Comparison of ENCODE assay signal across 8 cellular contexts in the genomic region with DNA sequence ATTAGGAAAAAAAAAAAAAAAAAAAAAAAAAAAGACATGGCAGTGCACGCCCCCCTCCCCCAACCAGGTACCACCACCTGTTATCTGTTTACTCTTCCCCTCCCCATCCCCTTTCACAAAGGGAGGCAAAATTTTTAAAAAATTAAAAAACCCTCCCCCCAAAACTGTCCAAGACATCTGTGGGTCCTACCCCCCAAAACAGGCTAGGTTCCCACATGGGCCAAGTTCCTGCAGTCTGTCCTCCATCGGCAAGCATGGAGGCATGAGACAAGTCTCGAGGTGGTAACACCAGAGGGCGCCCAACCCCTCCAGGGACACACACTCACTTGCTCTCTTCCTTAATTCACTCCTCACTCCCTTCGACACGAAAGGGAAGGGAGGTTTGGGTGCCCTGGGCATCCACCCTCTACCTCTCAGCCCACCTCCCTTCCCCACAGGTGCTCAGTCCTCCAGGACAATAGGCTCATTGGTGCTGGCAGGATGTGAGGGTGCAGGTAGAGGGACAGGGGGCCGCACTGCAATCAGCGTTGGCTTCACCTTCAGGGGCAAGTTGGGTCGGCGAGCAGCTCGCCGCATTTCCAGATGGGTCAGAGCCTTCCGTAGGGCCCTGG. TPM values are rescaled to one million over a fixed set of nuclear protein-coding genes. Genes with fewer than 3 reads are reported as not detected.
DNase-seq lines count a peak whose midpoint lies in the region; ATAC-seq and TF ChIP-seq lines count a peak whose summit lies in the region.

No MANE protein-coding gene starts in this region.

- H3K18ac ChIP-seq in IMR-90 (ENCODE audit: low read depth, low read length), result no peak overlapping the region

- H4K91ac ChIP-seq in IMR-90 (ENCODE audit: insufficient read depth, low read depth, low read length), result no peak overlapping the region

- no peak overlapping the region for H3K23ac ChIP-seq in IMR-90 (ENCODE audit: low read depth, low read length)

- H3K36me3 ChIP-seq in IMR-90 (ENCODE audit: control insufficient read depth, insufficient read depth, low read length) (peaks cover 51% of the 10 kb centered on the region), uterus (no peaks in the 10 kb centered on the region)

- no peak overlapping the region for H2BK15ac ChIP-seq in IMR-90 (ENCODE audit: low read depth, low read length)

- no peak overlapping the region for H3K4me3 ChIP-seq in IMR-90 (ENCODE audit: insufficient read depth, low read depth, low read length)
- no peak overlapping the region for H3K4me3 ChIP-seq in uterus

- WGBS in IMR-90 (ENCODE audit: extremely low coverage in 2 of 2, insufficient read length in 1 of 2), 2 experiments, result 83% methylated on average over 2 of the region's 13 CpGs; no CpG with 5 or more reads in 1 of the 2 experiments

- no peak overlapping the region for H3K4ac ChIP-seq in IMR-90 (ENCODE audit: low read depth, low read length)

- peaks cover 24 to 51% of the 10 kb centered on the region in 2 experiments for H3K79me1 ChIP-seq in IMR-90 (ENCODE audit: low read depth in 1 of 2, low read length in 2 of 2)

- TF ChIP-seq RAD21 in IMR-90 (IDR thresholded peaks at IDR 0.05; ENCODE audit: low read length), result peak; percentile 44

- no peak overlapping the region for H2AFZ ChIP-seq in IMR-90 (replicated peaks; ENCODE audit: low read length, poor library complexity)

- ATAC-seq in IMR-90 (ENCODE audit: low read depth), result no peak; the same call in 1 of the 2 replicates

- TF ChIP-seq CTCF in IMR-90 (conservative IDR thresholded peaks at IDR 0.05; ENCODE audit: low read depth, low read length), result peak; percentile 59
- TF ChIP-seq CTCF in uterus (IDR thresholded peaks at IDR 0.05), result peak; percentile 30 to 50 (median 40)

- peaks cover 6% of the 10 kb centered on the region for H3K4me1 ChIP-seq in IMR-90 (ENCODE audit: control insufficient read depth, insufficient read depth, low read length)
- no peaks in the 10 kb centered on the region for H3K4me1 ChIP-seq in uterus

- H2AK5ac ChIP-seq in IMR-90 (ENCODE audit: low read depth, low read length), result 0 out of 2 replicates have a peak overlapping the region, but pooled peaks have one; percentile 2

- H3K9me1 ChIP-seq in IMR-90 (ENCODE audit: insufficient read depth, low read length), result 0 out of 2 replicates have a peak, but pooled peaks cover 4% of the 10 kb centered on the region

- H3K9me3 ChIP-seq in IMR-90 (ENCODE audit: control insufficient read depth, insufficient read depth, low read length), result no peaks in the 10 kb centered on the region
- H3K9me3 ChIP-seq in uterus, result no peaks in the 10 kb centered on the region

- H3K9ac ChIP-seq in IMR-90 (ENCODE audit: low read depth, low read length), result no peak overlapping the region

- no peak overlapping the region for H3K27ac ChIP-seq in IMR-90 (ENCODE audit: insufficient read depth, low read length)
- no peak overlapping the region for H3K27ac ChIP-seq in uterus

- H2BK120ac ChIP-seq in IMR-90 (ENCODE audit: low read depth, low read length), result no peak overlapping the region

- no peak overlapping the region for H2BK20ac ChIP-seq in IMR-90 (ENCODE audit: low read depth, low read length)

- H4K20me1 ChIP-seq in IMR-90 (ENCODE audit: insufficient read depth, low read length), result peaks cover 7% of the 10 kb centered on the region; the same call in 1 of the 2 replicates

- no peak overlapping the region for H3K14ac ChIP-seq in IMR-90 (replicated peaks; ENCODE audit: low read depth, low read length)

- no peaks in the 10 kb centered on the region for H3K27me3 ChIP-seq in IMR-90 (ENCODE audit: control insufficient read depth, insufficient read depth, low read length)
- no peaks in the 10 kb centered on the region for H3K27me3 ChIP-seq in uterus

- no peak overlapping the region for H2BK5ac ChIP-seq in IMR-90 (ENCODE audit: low read depth, low read length, poor library complexity, severe bottlenecking)

- no peak overlapping the region for H3K4me2 ChIP-seq in IMR-90 (ENCODE audit: low read depth, low read length)

- dilution Hi-C loops in IMR-90 (cut with HindIII; ENCODE audit: low sequenced_read_pairs, unreplicated experiment), result no loop called here

- no peak overlapping the region for H4K5ac ChIP-seq in IMR-90 (ENCODE audit: low read depth, low read length)

- H2AK9ac ChIP-seq in IMR-90 (replicated peaks; ENCODE audit: low read depth, low read length, poor library complexity), result no peak overlapping the region

- no peak for TF ChIP-seq POLR2A in IMR-90 (IDR thresholded peaks at IDR 0.05; ENCODE audit: low read depth, low read length)
- TF ChIP-seq POLR2A in uterus (IDR thresholded peaks at IDR 0.05), result no peak

- POLR2A ChIA-PET in IMR-90 (lab: Charles Lee; ENCODE audit: unreplicated experiment), result interaction anchor here (0.5 kb wide), 1 partner anchor 29 kb away, joined by 5 read pairs; no protein-coding TSS in a partner anchor

- in situ Hi-C loops in IMR-90 (cut with MboI; ENCODE audit: low sequenced_read_pairs), result no loop called here

- no TSS peak for BruUV-seq in IMR-90 (replicated peaks; lab: Mats Ljungman, UMichigan)

- no peak overlapping the region for H4K8ac ChIP-seq in IMR-90 (ENCODE audit: low read depth in 2 of 2, low read length in 2 of 2)

- H3K56ac ChIP-seq in IMR-90 (ENCODE audit: extremely low read depth, insufficient read depth, low read length), result no peak overlapping the region

- peak; percentile 76 for DNase-seq in COLO668 (lab: John Stamatoyannopoulos, UW; ENCODE audit: unreplicated experiment)
- DNase-seq in IMR-90, result peak; percentile 70
- peak; percentile 42 to 68 for DNase-seq in SHP77 (lab: John Stamatoyannopoulos, UW)
- DNase-seq in activated gamma-delta T cell treated with anti-CD3 and anti-CD28 coated beads, Interleukin-2, amount 50 U/mL, for 16 hours (ENCODE audit: low read depth), result peak; percentile 61
- DNase-seq in glomerular visceral epithelial cell (ENCODE audit: extremely low spot score), result peak; percentile 56
- DNase-seq in posterior cingulate gyrus, result peak in 9 of 10 donors; percentile 61 to 96 (median 75)
- peak; percentile 62 to 72 for DNase-seq in uterus
- DNase-seq in epidermal melanocyte (ENCODE audit: insufficient read length, low spot score), result no peak

- CTCF ChIA-PET in IMR-90 (lab: Yijun Ruan, JAX), result interaction anchor here (0.6 kb wide), 2 partner anchors 86 to 263 kb away, joined by 3 read pairs; no protein-coding TSS in a partner anchor

- intact Hi-C loops in IMR-90 (cut with micrococcal nuclease) (loop anchor here (10.0 kb wide), 1 partner anchor 101 kb away; no protein-coding TSS in a partner anchor), posterior cingulate gyrus (cut with DNase I) (loop anchor here (1.0 to 10.0 kb wide), 2 partner anchors 8 to 111 kb away; partner anchors contain the start of genes BSCL2, GNG3 and MTA2), uterus (cut with DNase I; ENCODE audit: low total_unique reads) (no loop called here)

TF ChIP-seq in IMR-90, 13 proteins besides CTCF, POLR2A, EP300 and RAD21 (continues in another document):
- peak; percentile 43 for TF ChIP-seq SMC3 (IDR thresholded peaks at IDR 0.05; ENCODE audit: low read depth, low read length)
- TF ChIP-seq MXI1 (IDR thresholded peaks at IDR 0.05; ENCODE audit: borderline replicate concordance, low read depth, low read length), result peak; percentile 52; the same call in 1 of the 2 replicates
- TF ChIP-seq FOS (IDR thresholded peaks at IDR 0.05; ENCODE audit: low read depth, low read length), result no peak
- no peak for TF ChIP-seq RCOR1 (IDR thresholded peaks at IDR 0.05; ENCODE audit: insufficient replicate concordance, low read length)
- TF ChIP-seq BHLHE40 (IDR thresholded peaks at IDR 0.05; ENCODE audit: low read depth, low read length), result no peak
- TF ChIP-seq MAFK (IDR thresholded peaks at IDR 0.05; ENCODE audit: low read depth, low read length), result no peak
- TF ChIP-seq NFE2L2 (IDR thresholded peaks at IDR 0.05; ENCODE audit: low read depth, low read length), result no peak
- no peak for TF ChIP-seq USF2 (IDR thresholded peaks at IDR 0.05; ENCODE audit: low read depth, low read length)
- no peak for TF ChIP-seq CHD1 (IDR thresholded peaks at IDR 0.05; ENCODE audit: low read depth, low read length)

RNA-seq across cellular contexts. Expression of gene TUT1, which starts 2.2 kb away (rescaled TPM):
- 3.3 and 4.3 TPM in 2 replicates for total RNA-seq in IMR-90 (2012; rRNA removed)
- 10.1 TPM in 2 replicates for polyA plus RNA-seq in IMR-90 (2012; rRNA removed)
- polyA plus RNA-seq in IMR-90 (2012; cell fraction: cytosol; rRNA removed), result 8.4 and 9.3 TPM in 2 replicates
- 42.6 and 48.7 TPM in 2 replicates for polyA plus RNA-seq in IMR-90 (2012; cell fraction: nucleus; rRNA removed; ENCODE audit: low replicate concordance)
- 10 to 100 TPM in 1 of 4 donors, 1 to 10 TPM in 3; 7.1 to 19.3 (median 8.6) TPM for total RNA-seq in uterus

RNA-seq across cellular contexts. Expression of gene MTA2, which starts 8.1 kb away (rescaled TPM):
- total RNA-seq in IMR-90 (2012; rRNA removed) (126 and 136 TPM in 2 replicates), uterus (100 to 1,000 TPM in 2 of 4 donors, 10 to 100 TPM in 2; 37.9 to 120 (median 78.2) TPM)
- polyA plus RNA-seq in IMR-90 (2012; rRNA removed), result 28.0 and 34.8 TPM in 2 replicates
- 14.4 and 18.0 TPM in 2 replicates for polyA plus RNA-seq in IMR-90 (2012; cell fraction: cytosol; rRNA removed)
- 35.6 and 60.7 TPM in 2 replicates for polyA plus RNA-seq in IMR-90 (2012; cell fraction: nucleus; rRNA removed; ENCODE audit: low replicate concordance)

RNA-seq across cellular contexts. Expression of gene EML3, which starts 19.0 kb away (rescaled TPM):
- total RNA-seq in IMR-90 (2012; rRNA removed) (4.4 and 5.0 TPM in 2 replicates), uterus (100 to 1,000 TPM in 1 of 4 donors, 10 to 100 TPM in 3; 17.9 to 126 (median 36.8) TPM)
- polyA plus RNA-seq in IMR-90 (2012; rRNA removed), result 24.7 and 26.1 TPM in 2 replicates
- polyA plus RNA-seq in IMR-90 (2012; cell fraction: cytosol; rRNA removed), result 13.6 and 18.0 TPM in 2 replicates
- polyA plus RNA-seq in IMR-90 (2012; cell fraction: nucleus; rRNA removed; ENCODE audit: low replicate concordance), result 158 and 257 TPM in 2 replicates

RNA-seq across cellular contexts. Expression of gene ROM1, which starts 19.5 kb away (rescaled TPM):
- total RNA-seq in IMR-90 (2012; rRNA removed) (2.2 TPM in 2 replicates), uterus (10 to 100 TPM in 1 of 4 donors, 1 to 10 TPM in 1, under 1 TPM in 1, not detected in 1; 0.77 to 11.9 (median 5.3) TPM)
- 1.7 and 2.5 TPM in 2 replicates for polyA plus RNA-seq in IMR-90 (2012; rRNA removed)
- polyA plus RNA-seq in IMR-90 (2012; cell fraction: cytosol; rRNA removed), result 3.4 and 3.8 TPM in 2 replicates
- 2.1 and 3.1 TPM in 2 replicates for polyA plus RNA-seq in IMR-90 (2012; cell fraction: nucleus; rRNA removed; ENCODE audit: low replicate concordance)

RNA-seq across cellular contexts. Expression of gene EEF1G, which starts 19.8 kb away (rescaled TPM):
- total RNA-seq in IMR-90 (2012; rRNA removed), result 1,598 and 1,857 TPM in 2 replicates
- polyA plus RNA-seq in IMR-90 (2012; rRNA removed), result 1,684 and 1,697 TPM in 2 replicates
- 1,447 and 1,704 TPM in 2 replicates for polyA plus RNA-seq in IMR-90 (2012; cell fraction: cytosol; rRNA removed)
- 506 and 710 TPM in 2 replicates for polyA plus RNA-seq in IMR-90 (2012; cell fraction: nucleus; rRNA removed; ENCODE audit: low replicate concordance)
- 1,000 to 10,000 TPM; 1,301 to 1,426 (median 1,363) TPM for total RNA-seq in uterus
